8 cellular contexts compared by ENCODE assay signal in the genomic region with DNA sequence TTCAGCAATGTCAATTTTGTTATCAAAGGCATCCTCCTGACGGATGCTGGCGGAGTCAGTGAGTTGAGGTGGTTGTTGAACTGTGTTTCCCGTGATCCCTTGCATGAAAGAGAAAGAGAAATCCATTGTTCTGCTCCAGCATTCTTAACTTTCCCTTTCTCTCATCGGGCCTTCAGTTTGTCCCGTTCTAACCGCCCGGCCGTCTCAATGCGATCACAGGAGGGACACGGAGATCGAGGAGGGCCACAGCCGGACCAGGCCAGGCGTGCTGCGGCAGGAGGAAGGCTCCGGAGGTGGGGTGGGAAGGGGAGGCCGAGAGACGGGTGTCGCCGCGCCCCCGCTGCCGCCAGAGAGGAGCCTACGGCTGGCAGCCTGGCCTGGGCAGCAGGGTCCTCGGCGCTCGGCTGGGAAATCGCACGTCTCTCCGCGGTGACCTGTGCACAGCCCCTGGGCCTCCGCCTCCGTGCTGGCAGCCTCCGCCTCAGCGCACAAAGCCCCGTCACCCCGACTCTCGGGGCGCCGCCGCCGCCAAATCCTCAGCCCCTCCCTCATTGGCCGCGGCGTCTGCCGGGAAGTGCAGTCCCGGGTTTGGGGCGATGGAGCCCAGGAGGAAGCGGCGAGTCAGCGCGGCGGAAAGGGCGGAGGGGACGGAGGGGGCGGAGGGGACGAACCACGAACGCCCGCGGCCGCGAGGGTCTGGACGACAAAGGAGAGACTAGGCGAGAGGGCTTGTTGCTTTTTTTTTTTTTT. TPM values are rescaled to one million over a fixed set of nuclear protein-coding genes. Genes with fewer than 3 reads are reported as not detected.
A peak's percentile ranks its signal among the peaks of the same experiment; 100 is the strongest.
DNase-seq lines count a peak whose midpoint lies in the region; ATAC-seq, FAIRE-seq and TF ChIP-seq lines count a peak whose summit lies in the region.

No MANE protein-coding gene starts in this region.

- peak overlapping the region in 4 of 5 experiments; percentile 53 to 88 (median 74) for H3K27ac Mint-ChIP-seq in brain

- H3K9me3 ChIP-seq in iPS-15b (ENCODE audit: control insufficient read depth, insufficient read depth, low read length) = no peaks in the 10 kb centered on the region
- H3K9me3 ChIP-seq in gastrocnemius medialis = no peaks in the 10 kb centered on the region

- H3K4me1 Mint-ChIP-seq in brain = peaks cover 54% of the 10 kb centered on the region

- peaks cover 0 to 5% (median 0%) of the 10 kb centered on the region in 5 experiments for H3K9me3 Mint-ChIP-seq in brain

- H3K36me3 Mint-ChIP-seq in brain = no peaks in the 10 kb centered on the region

- peak; percentile 83 for FAIRE-seq in HTR-8/SVneo (lab: Jason Lieb, UNC)

- TF ChIP-seq CTCF in brain (conservative IDR thresholded peaks at IDR 0.05) = no peak
- no peak for TF ChIP-seq CTCF in gastrocnemius medialis (IDR thresholded peaks at IDR 0.05 in 4 of 5, conservative IDR thresholded peaks at IDR 0.05 in 1 of 5)

- H3K27me3 Mint-ChIP-seq in brain = peaks cover 26% of the 10 kb centered on the region

- in situ Hi-C loops in gastrocnemius medialis (cut with MboI; ENCODE audit: low sequenced_read_pairs in 4 of 4) = no loop called here

- H3K27me3 ChIP-seq in iPS-15b (ENCODE audit: control insufficient read depth, insufficient read depth, low read length) = peaks cover 2% of the 10 kb centered on the region
- H3K27me3 ChIP-seq in gastrocnemius medialis = no peaks in the 10 kb centered on the region

- peak overlapping the region; percentile 78 to 85 (median 80) for H3K27ac ChIP-seq in gastrocnemius medialis

- H3K36me3 ChIP-seq in iPS-15b (ENCODE audit: control insufficient read depth, insufficient read depth, low read length) = no peaks in the 10 kb centered on the region
- H3K36me3 ChIP-seq in gastrocnemius medialis = no peaks in the 10 kb centered on the region

- DNase-seq in NCI-H2107 treated with DMSO at 0.1 percent for 48 hours (lab: John Stamatoyannopoulos, UW; ENCODE audit: unreplicated experiment) (peak; percentile 9), NCI-H2107 (lab: John Stamatoyannopoulos, UW) (no peak), HTR-8/SVneo (ENCODE audit: insufficient read length, low spot score) (peak; percentile 61), UCSD-AML1 (lab: John Stamatoyannopoulos, UW; ENCODE audit: unreplicated experiment) (peak; percentile 55), gastrocnemius medialis (peak; percentile 26 to 48)

- ATAC-seq in gastrocnemius medialis = peak; percentile 61 to 76
- ATAC-seq in HG02840 (IDR thresholded peaks at IDR 0.05; ENCODE audit: low FRiP score, unreplicated experiment) = no peak

- peak; percentile 28 to 31 for TF ChIP-seq POLR2A in gastrocnemius medialis (IDR thresholded peaks at IDR 0.05)

- H3K4me1 ChIP-seq in iPS-15b (ENCODE audit: control insufficient read depth, insufficient read depth, low read length) (peaks cover 5% of the 10 kb centered on the region), gastrocnemius medialis (no peaks in the 10 kb centered on the region)

- peak overlapping the region; percentile 64 for H3K4me3 ChIP-seq in iPS-15b (ENCODE audit: low read depth, low read length)
- H3K4me3 ChIP-seq in gastrocnemius medialis = peak overlapping the region; percentile 67 to 94 (median 78)

- H3K4me3 Mint-ChIP-seq in brain = peak overlapping the region; percentile 69 to 87 (median 82)

- intact Hi-C loops in gastrocnemius medialis (cut with DNase I; ENCODE audit: low total_unique reads) = no loop called here

- peak overlapping the region; percentile 61 for H3K9ac ChIP-seq in iPS-15b (ENCODE audit: low read depth, low read length)

RNA-seq across cellular contexts. Expression of a gene that starts 38.1 kb away (rescaled TPM):
- polyA plus RNA-seq in brain (ENCODE audit: insufficient read depth, low read depth, low replicate concordance) = not detected
- total RNA-seq in gastrocnemius medialis = not detected

RNA-seq across cellular contexts. Expression of a gene that starts 58.3 kb away (rescaled TPM):
- 32.7 TPM for polyA plus RNA-seq in brain (ENCODE audit: insufficient read depth, low read depth, low replicate concordance)
- total RNA-seq in gastrocnemius medialis = 100 to 1,000 TPM; 121 to 184 (median 145) TPM

RNA-seq across cellular contexts. Expression of a gene that starts 58.8 kb away (rescaled TPM):
- not detected for polyA plus RNA-seq in brain (ENCODE audit: insufficient read depth, low read depth, low replicate concordance)
- 10 to 100 TPM in 1 of 4 donors, 1 to 10 TPM in 3; 4.0 to 12.2 (median 8.8) TPM for total RNA-seq in gastrocnemius medialis

RNA-seq across cellular contexts. Expression of a gene that starts 59.7 kb away (rescaled TPM):
- polyA plus RNA-seq in brain (ENCODE audit: insufficient read depth, low read depth, low replicate concordance) = not detected
- not detected for total RNA-seq in gastrocnemius medialis
